In genomic region chr5:133744030-133744645, GRCh38 we compare ENCODE assay signal across 1 cellular context.
TF ChIP-seq lines count a peak whose summit lies in the region.

No MANE protein-coding gene starts in this region.

TF ChIP-seq in K562, 482 proteins besides CTCF, POLR2A, EP300 and RAD21:
- TF ChIP-seq VEZF1 (CRISPR knock-in tag; IDR thresholded peaks at IDR 0.05) = peak; percentile 19
- no peak for TF ChIP-seq FOXO4 (CRISPR knock-in tag; IDR thresholded peaks at IDR 0.05)
- TF ChIP-seq CBFA2T3 (IDR thresholded peaks at IDR 0.05) = 0 out of 2 replicates have a peak, but pooled peaks have one; percentile 6
- peak; percentile 6; the same call in 1 of the 2 replicates for TF ChIP-seq TAL1 (IDR thresholded peaks at IDR 0.05)
- no peak for TF ChIP-seq SIN3B (IDR thresholded peaks at IDR 0.05; ENCODE audit: low read depth)
- TF ChIP-seq TRIM24 (IDR thresholded peaks at IDR 0.05) = peak in 1 of 2 experiments; percentile 15; a peak in 1 of 4 replicates
- no peak for TF ChIP-seq IRF9 (tag; IDR thresholded peaks at IDR 0.05)
- no peak for TF ChIP-seq HMBOX1 (IDR thresholded peaks at IDR 0.05)
